Comparison of ENCODE assay signal across 6 cellular contexts in genomic region chr13:104198811-104199210, GRCh38.
"Had no signal": no experiment of that assay in that cellular context is flagged by ENCODE, and none has a peak within 500 bp of the region (broad histone marks: within the 10 kb centered on the region; RNA-seq: fewer than 3 reads in every experiment).

No MANE protein-coding gene starts in this region.

- ATAC-seq: GM23338, K562 had no signal

- H3K4me3 ChIP-seq: GM23338, K562 had no signal

- H3K4me3 Mint-ChIP-seq: GM23338 had no signal

- DNase-seq: H7, HCEC 1CT, IMR-90 had no signal

- FAIRE-seq: HTR-8/SVneo, K562 had no signal

- H3K4me2 ChIP-seq: GM23338 had no signal

- H3K27ac Mint-ChIP-seq: GM23338 had no signal

- H3K4me1 Mint-ChIP-seq: GM23338 had no signal

- H2AFZ ChIP-seq: GM23338 had no signal
